17 cellular contexts compared by ENCODE assay signal in the genomic region with DNA sequence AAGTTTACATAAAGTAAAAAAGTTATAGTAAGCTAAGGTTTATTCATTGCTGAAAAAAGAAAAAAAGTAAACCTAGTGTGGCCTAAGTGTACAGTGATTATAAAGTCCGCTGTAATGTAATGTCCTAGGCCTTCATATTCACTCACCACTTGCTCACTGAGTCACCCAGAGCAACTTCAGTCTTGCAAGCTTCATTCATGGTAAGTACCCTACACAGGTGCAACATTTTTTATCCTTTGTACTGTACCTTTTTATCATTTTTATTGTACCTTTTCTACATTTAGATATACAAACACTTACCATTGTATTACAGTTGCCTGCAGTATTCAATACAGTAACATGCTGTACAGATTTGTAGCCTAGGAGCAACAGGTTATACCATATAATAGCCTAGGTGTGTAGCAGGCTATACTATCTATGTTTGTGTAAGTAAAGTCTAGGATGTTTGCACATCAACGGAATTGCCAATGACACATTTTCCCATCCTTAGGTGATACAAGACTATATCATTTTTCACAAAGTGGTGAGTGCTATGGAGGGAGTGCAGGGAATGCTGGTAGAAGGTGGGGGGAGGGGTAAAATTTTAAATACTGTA. TPM values are rescaled to one million over a fixed set of nuclear protein-coding genes. Genes with fewer than 3 reads are reported as not detected.
DNase-seq lines count a peak whose midpoint lies in the region; ATAC-seq and TF ChIP-seq lines count a peak whose summit lies in the region.
"Had no signal": no experiment of that assay in that cellular context is flagged by ENCODE, and none has a peak within 500 bp of the region (broad histone marks: within the 10 kb centered on the region; RNA-seq: fewer than 3 reads in every experiment).

No MANE protein-coding gene starts in this region.

- no peaks in the 10 kb centered on the region for H3K79me2 ChIP-seq in OCI-LY7 (ENCODE audit: insufficient read depth, low read depth, low read length)

- peaks cover 13% of the 10 kb centered on the region for H3K36me3 ChIP-seq in OCI-LY7 (ENCODE audit: insufficient read depth, low read length)

- BruUV-seq in OCI-LY7 (replicated peaks; lab: Mats Ljungman, UMichigan) = no TSS peak

- H2AFZ ChIP-seq in OCI-LY7 (ENCODE audit: low read length) = no peak overlapping the region
- H2AFZ ChIP-seq: GM23338 had no signal

- no peak for ATAC-seq in HG02870 (IDR thresholded peaks at IDR 0.05; ENCODE audit: unreplicated experiment)
- no peak for ATAC-seq in HG03139 (IDR thresholded peaks at IDR 0.05; ENCODE audit: unreplicated experiment)
- ATAC-seq: GM23338, HCT116 had no signal

- DNase-seq in DMS153 (lab: John Stamatoyannopoulos, UW) = peak; percentile 64
- peak; percentile 29 for DNase-seq in DMS153 treated with DMSO at 0.1 percent for 48 hours (lab: John Stamatoyannopoulos, UW; ENCODE audit: unreplicated experiment)
- DNase-seq in NCI-H345 (lab: John Stamatoyannopoulos, UW) = peak; percentile 1
- peak; percentile 2 for DNase-seq in epithelial cell of esophagus (ENCODE audit: low read depth)
- DNase-seq in NCI-H1048 (lab: John Stamatoyannopoulos, UW) = no peak
- DNase-seq in OCI-LY7 (ENCODE audit: low spot score) = no peak
- DNase-seq: C1 segment of cervical spinal cord; Calu3; CD4-positive, alpha-beta memory T cell; COR-L47; DND-41; H9; HFFc6 had no signal

- no peak overlapping the region for H3K4me3 ChIP-seq in epithelial cell of esophagus (ENCODE audit: low read length)
- H3K4me3 ChIP-seq in OCI-LY7 (ENCODE audit: low read depth, low read length, poor library complexity, severe bottlenecking) = no peak overlapping the region
- H3K4me3 ChIP-seq: GM23338 had no signal

- no peaks in the 10 kb centered on the region for H3K9me2 ChIP-seq in OCI-LY7 (ENCODE audit: insufficient read depth, low read length)

- no peak overlapping the region for H3K4me2 ChIP-seq in OCI-LY7 (ENCODE audit: low read length)
- H3K4me2 ChIP-seq: GM23338 had no signal

- H4K20me1 ChIP-seq in OCI-LY7 (ENCODE audit: insufficient read depth, low read length) = no peaks in the 10 kb centered on the region

- POLR2A ChIA-PET in OCI-LY7 (lab: Charles Lee) = interaction anchor here (0.8 kb wide), 1 partner anchor 73 kb away, joined by 3 read pairs; no protein-coding TSS in a partner anchor

- H3K27ac ChIP-seq in OCI-LY7 (ENCODE audit: low read depth, low read length, poor library complexity, severe bottlenecking) = no peak overlapping the region

- H3K4me1 ChIP-seq in OCI-LY7 (ENCODE audit: insufficient read depth, low read length, poor library complexity, severe bottlenecking) = peaks cover 7% of the 10 kb centered on the region

- H3K9me3 ChIP-seq in OCI-LY7 (ENCODE audit: low read length) = no peaks in the 10 kb centered on the region

- TF ChIP-seq CTCF in epithelial cell of esophagus (IDR thresholded peaks at IDR 0.05; ENCODE audit: insufficient read depth, low read depth, low read length, missing control alignments) (no peak), OCI-LY7 (conservative IDR thresholded peaks at IDR 0.05; ENCODE audit: low read length) (no peak)

- intact Hi-C loops in OCI-LY7 (cut with micrococcal nuclease; ENCODE audit: unreplicated experiment) = no loop called here

- CTCF ChIA-PET in OCI-LY7 (lab: Charles Lee; ENCODE audit: unreplicated experiment) = no interaction called here

RNA-seq across cellular contexts. Expression of a gene that starts 58.0 kb away (rescaled TPM):
- not detected in 2 replicates for total RNA-seq in OCI-LY7 (2014; rRNA removed; shearing (Covaris generic))
- total RNA-seq in OCI-LY7 (2022) = not detected in 2 replicates
- total RNA-seq: CD4-positive, alpha-beta memory T cell had no signal

Comparison
In these comparisons a context has a peak if more than half of its experiments do, and no peak if none do; other contexts are left out.
1. DNase-seq: peak in DMS153 (single experiment), DMS153 treated with DMSO at 0.1 percent for 48 hours (single experiment), NCI-H345 (single experiment) and epithelial cell of esophagus (single experiment); none in NCI-H1048 (single experiment) and OCI-LY7 (single experiment).